8 cellular contexts compared by ENCODE assay signal in the genomic region with DNA sequence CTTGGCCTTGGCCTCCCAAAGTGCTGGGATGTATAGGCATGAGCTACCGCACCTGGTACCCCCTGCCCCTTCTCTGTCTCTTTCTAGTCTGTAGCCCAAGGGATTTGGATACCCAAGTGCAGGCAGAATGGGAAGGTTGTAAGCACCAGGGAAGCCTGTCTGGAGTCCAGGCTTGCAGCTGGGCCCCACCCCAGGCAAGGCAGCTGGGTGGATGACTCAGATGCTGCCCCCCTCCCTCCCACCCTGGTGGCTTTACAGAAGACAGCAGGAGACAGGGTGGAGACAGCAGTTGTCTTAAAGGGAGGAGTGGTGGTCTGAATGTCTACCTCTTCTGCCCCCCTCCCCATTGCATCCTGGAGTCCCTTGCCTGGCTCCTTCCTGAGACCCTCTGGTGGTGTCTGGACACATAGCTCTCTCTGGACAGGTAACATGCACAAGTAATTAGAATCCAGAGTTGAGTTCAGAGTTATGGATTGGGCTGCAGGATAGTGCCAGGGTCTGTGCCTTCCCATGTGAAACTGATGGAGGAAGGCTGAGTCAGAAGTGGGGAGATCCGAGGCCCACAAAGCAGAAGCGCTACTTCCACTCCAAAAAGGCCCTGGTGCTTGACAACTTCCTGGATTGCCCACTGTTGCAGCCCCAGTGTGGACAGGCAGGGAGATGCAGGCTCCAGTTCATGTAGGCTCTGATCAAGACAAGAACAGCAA. TPM values are rescaled to one million over a fixed set of nuclear protein-coding genes. Genes with fewer than 3 reads are reported as not detected.
DNase-seq lines count a peak whose midpoint lies in the region; ATAC-seq, FAIRE-seq and TF ChIP-seq lines count a peak whose summit lies in the region.

No MANE protein-coding gene starts in this region.

- H3K4me3 ChIP-seq in astrocyte (ENCODE audit: insufficient read depth, low read depth, low read length) (peak overlapping the region; percentile 29), urinary bladder (ENCODE audit: low read depth, low read length) (no peak overlapping the region)

- H3K9ac ChIP-seq in astrocyte (ENCODE audit: low read length), result peak overlapping the region; percentile 76

- H4K20me1 ChIP-seq in astrocyte (ENCODE audit: insufficient read depth, low read length), result peaks cover 70% of the 10 kb centered on the region

- H3K36me3 ChIP-seq in astrocyte (ENCODE audit: insufficient read depth, low read length) (peaks cover 14% of the 10 kb centered on the region), urinary bladder (ENCODE audit: insufficient read depth) (no peaks in the 10 kb centered on the region)

- peaks cover 56% of the 10 kb centered on the region for H3K4me1 Mint-ChIP-seq in astrocyte (ENCODE audit: low read depth, unreplicated experiment)

- no peak overlapping the region for H2AFZ ChIP-seq in astrocyte (ENCODE audit: low read depth, low read length)

- no peaks in the 10 kb centered on the region for H3K27me3 ChIP-seq in astrocyte (ENCODE audit: insufficient read depth, low read length)

- H3K27me3 Mint-ChIP-seq in astrocyte (ENCODE audit: low read depth, unreplicated experiment), result no peaks in the 10 kb centered on the region

- ATAC-seq in left colon (peak; percentile 12), GM21447 (IDR thresholded peaks at IDR 0.05; ENCODE audit: unreplicated experiment) (no peak), GM21367 (IDR thresholded peaks at IDR 0.05; ENCODE audit: unreplicated experiment) (no peak)

- H3K79me2 ChIP-seq in astrocyte (ENCODE audit: insufficient read depth, low read length), result peaks cover 99% of the 10 kb centered on the region

- TF ChIP-seq CTCF in astrocyte (IDR thresholded peaks at IDR 0.05; ENCODE audit: insufficient read depth, low read depth, low read length), result no peak

- no peaks in the 10 kb centered on the region for H3K9me3 Mint-ChIP-seq in astrocyte (ENCODE audit: unreplicated experiment)

- H3K4me1 ChIP-seq in astrocyte (ENCODE audit: insufficient read depth, low read length), result peaks cover 64% of the 10 kb centered on the region
- H3K4me1 ChIP-seq in urinary bladder (ENCODE audit: insufficient read depth), result no peaks in the 10 kb centered on the region

- 27% methylated on average over 3 of the region's 3 CpGs for WGBS in urinary bladder

- no peaks in the 10 kb centered on the region for H3K9me3 ChIP-seq in astrocyte (ENCODE audit: insufficient read depth, low read depth, low read length)

- H3K27ac Mint-ChIP-seq in astrocyte (ENCODE audit: unreplicated experiment), result peak overlapping the region; percentile 83

- no peak for FAIRE-seq in astrocyte (lab: Jason Lieb, UNC)

- intact Hi-C loops in left colon (cut with DNase I, micrococcal nuclease), result no loop called here

- peak overlapping the region; percentile 79 for H3K4me3 Mint-ChIP-seq in astrocyte (ENCODE audit: unreplicated experiment)

- H3K27ac ChIP-seq in astrocyte (ENCODE audit: low read depth, low read length), result peak overlapping the region; percentile 100
- peak overlapping the region; percentile 33 for H3K27ac ChIP-seq in urinary bladder (ENCODE audit: low read depth)

- H3K4me2 ChIP-seq in astrocyte (ENCODE audit: low read length), result peak overlapping the region; percentile 84

- DNase-seq in CD1c-positive myeloid dendritic cell (ENCODE audit: extremely low spot score), result peak; percentile 90
- peak; percentile 94 for DNase-seq in MV-4-11 (lab: John Stamatoyannopoulos, UW)
- peak; percentile 64 for DNase-seq in astrocyte (ENCODE audit: low read depth)
- DNase-seq in left colon, result peak; percentile 65 to 75
- DNase-seq in GOT3 (lab: John Stamatoyannopoulos, UW), result no peak

- H3K36me3 Mint-ChIP-seq in astrocyte (ENCODE audit: low read depth, unreplicated experiment), result peaks cover 12% of the 10 kb centered on the region

RNA-seq across cellular contexts. Expression of a gene that starts 5.1 kb away (rescaled TPM):
- total RNA-seq in astrocyte (429 and 464 TPM in 2 replicates), left colon (100 to 1,000 TPM; 335 to 478 TPM), urinary bladder (224 TPM)
- 306 TPM for polyA plus RNA-seq in urinary bladder

RNA-seq across cellular contexts. Expression of a gene that starts 33.7 kb away (rescaled TPM):
- total RNA-seq in astrocyte, result 0.66 and 1.1 TPM in 2 replicates
- 1 to 10 TPM; 3.5 to 6.5 TPM for total RNA-seq in left colon
- 7.3 TPM for total RNA-seq in urinary bladder
- polyA plus RNA-seq in urinary bladder, result 7.0 TPM

RNA-seq across cellular contexts. Expression of a gene that starts 37.4 kb away (rescaled TPM):
- 32.9 and 37.6 TPM in 2 replicates for total RNA-seq in astrocyte
- total RNA-seq in left colon, result 1 to 10 TPM in 1 of 2 donors, under 1 TPM in 1; 0.78 to 1.1 TPM
- 7.2 TPM for total RNA-seq in urinary bladder
- 0.76 TPM for polyA plus RNA-seq in urinary bladder

RNA-seq across cellular contexts. Expression of a gene that starts 58.7 kb away (rescaled TPM):
- total RNA-seq in astrocyte, result 0.99 and 3.1 TPM in 2 replicates
- total RNA-seq in left colon, result 100 to 1,000 TPM; 203 to 231 TPM
- 11.9 TPM for total RNA-seq in urinary bladder
- polyA plus RNA-seq in urinary bladder, result 28.2 TPM
